Comparison of ENCODE assay signal across 7 cellular contexts in genomic region chr6:13328875-13329183, GRCh38. TPM values are rescaled to one million over a fixed set of nuclear protein-coding genes. Genes with fewer than 3 reads are reported as not detected.
A peak's percentile ranks its signal among the peaks of the same experiment; 100 is the strongest.
DNase-seq lines count a peak whose midpoint lies in the region; ATAC-seq and TF ChIP-seq lines count a peak whose summit lies in the region.

No MANE protein-coding gene starts in this region.

- no peaks in the 10 kb centered on the region for H3K9me3 Mint-ChIP-seq in activated CD4-positive, alpha-beta memory T cell treated with anti-CD3 and anti-CD28 coated beads for 36 hours
- no peaks in the 10 kb centered on the region for H3K9me3 Mint-ChIP-seq in stimulated activated naive B cell treated with anti-CD40 and anti-IgM and Interleukin-4, amounts not matched to agents 10 μg/mL and 1 μg/mL and 100 μg/mL, for 72 hours

- CTCF ChIA-PET in HEK293 (lab: Yijun Ruan, JAX) = interaction anchor here (0.6 to 6.9 kb wide), 9 partner anchors 9 to 416 kb away, joined by 3 to 102 read pairs (median 4); partner anchors contain the start of gene NOL7
- CTCF ChIA-PET in activated CD4-positive, alpha-beta memory T cell treated with anti-CD3 and anti-CD28 coated beads for 36 hours (lab: Charles Lee) = interaction anchor here (0.9 to 5.7 kb wide), 14 partner anchors 9 to 418 kb away, joined by 3 to 54 read pairs (median 3); partner anchors contain the start of genes NOL7 and SIRT5

- DNase-seq in activated CD4-positive, alpha-beta memory T cell treated with anti-CD3 and anti-CD28 coated beads for 36 hours = no peak
- DNase-seq in iPS DF 6.9 (ENCODE audit: low read depth, low spot score) = no peak
- DNase-seq in stimulated activated naive B cell treated with anti-CD40 and anti-IgM and Interleukin-4, amounts not matched to agents 10 μg/mL and 1 μg/mL and 100 μg/mL, for 72 hours = no peak
- no peak for DNase-seq in NCI-H2107 (lab: John Stamatoyannopoulos, UW)
- no peak for DNase-seq in SKM-1 treated with dmso at 0.1 percent for 144 hours (lab: John Stamatoyannopoulos, UW; ENCODE audit: unreplicated experiment)

- H3K9me3 ChIP-seq in HEK293 (ENCODE audit: control insufficient read depth, insufficient read depth, low read depth, low read length) (no peaks in the 10 kb centered on the region), iPS DF 6.9 (ENCODE audit: control insufficient read depth, insufficient read depth, low read length) (no peaks in the 10 kb centered on the region)

- peaks cover 8% of the 10 kb centered on the region for H3K36me3 Mint-ChIP-seq in activated CD4-positive, alpha-beta memory T cell treated with anti-CD3 and anti-CD28 coated beads for 36 hours
- peaks cover 2 to 16% of the 10 kb centered on the region in 2 donors for H3K36me3 Mint-ChIP-seq in stimulated activated naive B cell treated with anti-CD40 and anti-IgM and Interleukin-4, amounts not matched to agents 10 μg/mL and 1 μg/mL and 100 μg/mL, for 72 hours

- no peaks in the 10 kb centered on the region for H3K27me3 ChIP-seq in iPS DF 6.9 (ENCODE audit: control insufficient read depth, insufficient read depth, low read length)

- H3K4me1 ChIP-seq in HEK293 (ENCODE audit: control insufficient read depth, insufficient read depth, low read length) (peaks cover 3% of the 10 kb centered on the region; the same call in 1 of the 2 replicates), iPS DF 6.9 (ENCODE audit: control insufficient read depth, insufficient read depth, low read length) (no peaks in the 10 kb centered on the region)

- ATAC-seq in stimulated activated naive B cell treated with anti-CD40 and anti-IgM and Interleukin-4, amounts not matched to agents 10 μg/mL and 1 μg/mL and 100 μg/mL, for 72 hours (replicated peaks) = peak in 1 of 2 donors; percentile 1
- no peak for ATAC-seq in GM21723 (IDR thresholded peaks at IDR 0.05; ENCODE audit: unreplicated experiment)

- WGBS in iPS DF 6.9 (ENCODE audit: insufficient coverage, insufficient read length) = no CpG with 5 or more reads among the region's 2 CpGs

- intact Hi-C loops in activated CD4-positive, alpha-beta memory T cell treated with anti-CD3 and anti-CD28 coated beads for 36 hours (cut with micrococcal nuclease) = loop anchor here (1.0 to 5.0 kb wide), 5 partner anchors 26 to 418 kb away; no protein-coding TSS in a partner anchor

- H3K27ac ChIP-seq in HEK293 (ENCODE audit: extremely low read depth, low read depth, low read length) = peak overlapping the region; percentile 83
- no peak overlapping the region for H3K27ac ChIP-seq in iPS DF 6.9 (ENCODE audit: low read length)

- H3K27me3 Mint-ChIP-seq in activated CD4-positive, alpha-beta memory T cell treated with anti-CD3 and anti-CD28 coated beads for 36 hours = no peaks in the 10 kb centered on the region
- no peaks in the 10 kb centered on the region for H3K27me3 Mint-ChIP-seq in stimulated activated naive B cell treated with anti-CD40 and anti-IgM and Interleukin-4, amounts not matched to agents 10 μg/mL and 1 μg/mL and 100 μg/mL, for 72 hours

- H3K36me3 ChIP-seq in HEK293 (ENCODE audit: control insufficient read depth in 2 of 2, insufficient read depth in 1 of 2, low read length in 2 of 2) (peaks cover 11 to 23% of the 10 kb centered on the region in 2 experiments), iPS DF 6.9 (ENCODE audit: control insufficient read depth, insufficient read depth, low read length) (no peaks in the 10 kb centered on the region; the same call in 1 of the 2 replicates)

- H3K4me3 ChIP-seq in HEK293 (ENCODE audit: low read depth, low read length) (peak overlapping the region; percentile 97), iPS DF 6.9 (ENCODE audit: low read length) (peak overlapping the region; percentile 72; the same call in 1 of the 2 replicates)

- TF ChIP-seq CTCF in HEK293 (tag by site-specific recombination; IDR thresholded peaks at IDR 0.05) = no peak

- POLR2A ChIA-PET in HEK293 (lab: Yijun Ruan, JAX) = interaction anchor here (0.8 to 3.4 kb wide), 22 partner anchors 12 to 417 kb away, joined by 3 to 21 read pairs (median 4); partner anchors contain the start of genes GFOD1, NOL7 and SIRT5
- POLR2A ChIA-PET in activated CD4-positive, alpha-beta memory T cell treated with anti-CD3 and anti-CD28 coated beads for 36 hours (lab: Charles Lee) = interaction anchor here (0.6 to 3.9 kb wide), 12 partner anchors 10 to 286 kb away, joined by 3 to 39 read pairs (median 5); partner anchors contain the start of genes NOL7 and SIRT5

- H3K4me3 Mint-ChIP-seq in activated CD4-positive, alpha-beta memory T cell treated with anti-CD3 and anti-CD28 coated beads for 36 hours = peak overlapping the region; percentile 90
- H3K4me3 Mint-ChIP-seq in stimulated activated naive B cell treated with anti-CD40 and anti-IgM and Interleukin-4, amounts not matched to agents 10 μg/mL and 1 μg/mL and 100 μg/mL, for 72 hours = peak overlapping the region; percentile 90 to 94

- H3K4me1 Mint-ChIP-seq in activated CD4-positive, alpha-beta memory T cell treated with anti-CD3 and anti-CD28 coated beads for 36 hours (ENCODE audit: low read depth) = peaks cover 20% of the 10 kb centered on the region
- H3K4me1 Mint-ChIP-seq in stimulated activated naive B cell treated with anti-CD40 and anti-IgM and Interleukin-4, amounts not matched to agents 10 μg/mL and 1 μg/mL and 100 μg/mL, for 72 hours = peaks cover 12 to 44% of the 10 kb centered on the region in 2 donors

- H3K27ac Mint-ChIP-seq in activated CD4-positive, alpha-beta memory T cell treated with anti-CD3 and anti-CD28 coated beads for 36 hours = peak overlapping the region; percentile 90
- H3K27ac Mint-ChIP-seq in stimulated activated naive B cell treated with anti-CD40 and anti-IgM and Interleukin-4, amounts not matched to agents 10 μg/mL and 1 μg/mL and 100 μg/mL, for 72 hours = peak overlapping the region; percentile 98

TF ChIP-seq in HEK293, 187 proteins besides CTCF, POLR2A, EP300 and RAD21 (continues in another document):
- TF ChIP-seq ZNF660 (tag by site-specific recombination; IDR thresholded peaks at IDR 0.05) (no peak), ZSCAN5A (tag by site-specific recombination; IDR thresholded peaks at IDR 0.05) (no peak), PRDM4 (tag by site-specific recombination; IDR thresholded peaks at IDR 0.05) (0 out of 2 replicates have a peak, but pooled peaks have one; percentile 5), ZNF140 (tag by site-specific recombination; IDR thresholded peaks at IDR 0.05) (no peak), ZNF501 (tag by site-specific recombination; IDR thresholded peaks at IDR 0.05) (no peak), ZNF146 (tag by site-specific recombination; IDR thresholded peaks at IDR 0.05) (no peak), ZNF335 (tag by site-specific recombination; conservative IDR thresholded peaks at IDR 0.05) (peak; percentile 65), ZNF398 (tag by site-specific recombination; IDR thresholded peaks at IDR 0.05) (no peak)

RNA-seq across cellular contexts. Expression of gene TBC1D7, which starts 0.5 kb away (rescaled TPM):
- total RNA-seq in activated CD4-positive, alpha-beta memory T cell treated with anti-CD3 and anti-CD28 coated beads for 36 hours = 10 to 100 TPM; 20.6 to 21.7 TPM
